Comparison of ENCODE assay signal across 15 cellular contexts in genomic region chr22:29345932-29346331, GRCh38. TPM values are rescaled to one million over a fixed set of nuclear protein-coding genes. Genes with fewer than 3 reads are reported as not detected.
DNase-seq lines count a peak whose midpoint lies in the region; ATAC-seq and TF ChIP-seq lines count a peak whose summit lies in the region.
"Had no signal": no experiment of that assay in that cellular context is flagged by ENCODE, and none has a peak within 500 bp of the region (broad histone marks: within the 10 kb centered on the region; RNA-seq: fewer than 3 reads in every experiment).

No MANE protein-coding gene starts in this region.

- H3K36me3 Mint-ChIP-seq in activated naive CD8-positive, alpha-beta T cell treated with anti-CD3 and anti-CD28 coated beads, Interleukin-2, amount 50 U/mL, for 24 hours (ENCODE audit: low read depth), result peaks cover 46% of the 10 kb centered on the region

- peak; percentile 31 for DNase-seq in EH (ENCODE audit: low read depth)
- peak in 1 of 2 experiments; percentile 44 for DNase-seq in PC-9
- DNase-seq in inferior parietal cortex (ENCODE audit: extremely low spot score), result peak; percentile 10
- peak in 1 of 2 donors; percentile 8 for DNase-seq in psoas muscle
- DNase-seq in activated naive CD8-positive, alpha-beta T cell treated with anti-CD3 and anti-CD28 coated beads, Interleukin-2, amount 50 U/mL, for 24 hours, result no peak
- no peak for DNase-seq in stimulated activated CD8-positive, alpha-beta memory T cell treated with anti-CD3 and anti-CD28 coated beads, Interleukin-4, amount 100 ng/mL, for 48 hours
- DNase-seq: activated B cell treated with CpG ODN at 0.5 μM for 24 hours; activated naive CD8-positive, alpha-beta T cell treated with anti-CD3 and anti-CD28 coated beads, Interleukin-2, amount 10 ng/mL, durations not matched to agents 7 days and 5 days; central memory CD4-positive, alpha-beta T cell; effector CD8-positive, alpha-beta T cell; MM.1S; stimulated activated naive CD4-positive, alpha-beta T cell; T-helper 1 cell had no signal

- H3K4me2 ChIP-seq in PC-9, result peak overlapping the region; percentile 18; the same call in 1 of the 2 replicates

- H3K27me3 ChIP-seq in PC-9 (ENCODE audit: insufficient read depth, low read depth) (no peaks in the 10 kb centered on the region), psoas muscle (ENCODE audit: insufficient read depth in 3 of 3, low read length in 2 of 3) (no peaks in the 10 kb centered on the region)

- H3K4me1 ChIP-seq in PC-9 (replicated peaks; ENCODE audit: insufficient read depth) (peaks cover 41% of the 10 kb centered on the region), psoas muscle (peaks cover 64% of the 10 kb centered on the region)

- no peaks in the 10 kb centered on the region for H3K4me1 Mint-ChIP-seq in activated naive CD8-positive, alpha-beta T cell treated with anti-CD3 and anti-CD28 coated beads, Interleukin-2, amount 50 U/mL, for 24 hours
- H3K4me1 Mint-ChIP-seq: activated B cell treated with CpG ODN at 0.5 μM for 24 hours had no signal

- ATAC-seq in psoas muscle (no peak), GM18867 (IDR thresholded peaks at IDR 0.05; ENCODE audit: unreplicated experiment) (no peak)
- no peak for ATAC-seq in activated naive CD8-positive, alpha-beta T cell treated with anti-CD3 and anti-CD28 coated beads, Interleukin-2, amount 50 U/mL, for 24 hours

- no peaks in the 10 kb centered on the region for H3K9me3 ChIP-seq in PC-9 (ENCODE audit: insufficient read depth, low read depth)
- H3K9me3 ChIP-seq in psoas muscle, result no peaks in the 10 kb centered on the region

- peaks cover 37% of the 10 kb centered on the region for H3F3A ChIP-seq in PC-9 (ENCODE audit: insufficient read depth, low read depth)

- no peak overlapping the region for H3K27ac Mint-ChIP-seq in activated naive CD8-positive, alpha-beta T cell treated with anti-CD3 and anti-CD28 coated beads, Interleukin-2, amount 50 U/mL, for 24 hours
- H3K27ac Mint-ChIP-seq: activated B cell treated with CpG ODN at 0.5 μM for 24 hours; activated naive CD8-positive, alpha-beta T cell treated with anti-CD3 and anti-CD28 coated beads, Interleukin-2, amount 10 ng/mL, durations not matched to agents 7 days and 5 days had no signal

- intact Hi-C loops in PC-9 (cut with micrococcal nuclease; ENCODE audit: unreplicated experiment) (loop anchor here (2.0 kb wide), 1 partner anchor 39 kb away; the partner anchor contains the start of gene GAS2L1), psoas muscle (cut with DNase I) (no loop called here)

- no TSS peak for BruUV-seq in PC-9 (replicated peaks; lab: Mats Ljungman, UMichigan)

- no peaks in the 10 kb centered on the region for H3K27me3 Mint-ChIP-seq in activated naive CD8-positive, alpha-beta T cell treated with anti-CD3 and anti-CD28 coated beads, Interleukin-2, amount 50 U/mL, for 24 hours
- H3K27me3 Mint-ChIP-seq: activated B cell treated with CpG ODN at 0.5 μM for 24 hours; activated naive CD8-positive, alpha-beta T cell treated with anti-CD3 and anti-CD28 coated beads, Interleukin-2, amount 10 ng/mL, durations not matched to agents 7 days and 5 days had no signal

- no peaks in the 10 kb centered on the region for H3K9me2 ChIP-seq in PC-9 (ENCODE audit: insufficient read depth)

- CTCF ChIA-PET in PC-9 (lab: Charles Lee), result no interaction called here

- H3K27ac ChIP-seq in PC-9 (no peak overlapping the region), psoas muscle (peak overlapping the region; percentile 61)

- no peak overlapping the region for H2AFZ ChIP-seq in PC-9

- H3K9me3 Mint-ChIP-seq in activated naive CD8-positive, alpha-beta T cell treated with anti-CD3 and anti-CD28 coated beads, Interleukin-2, amount 50 U/mL, for 24 hours, result no peaks in the 10 kb centered on the region
- H3K9me3 Mint-ChIP-seq: activated B cell treated with CpG ODN at 0.5 μM for 24 hours; activated naive CD8-positive, alpha-beta T cell treated with anti-CD3 and anti-CD28 coated beads, Interleukin-2, amount 10 ng/mL, durations not matched to agents 7 days and 5 days had no signal

- H3K4me3 ChIP-seq in PC-9, result no peak overlapping the region
- H3K4me3 ChIP-seq in psoas muscle, result no peak overlapping the region

- H3K4me3 Mint-ChIP-seq in activated naive CD8-positive, alpha-beta T cell treated with anti-CD3 and anti-CD28 coated beads, Interleukin-2, amount 50 U/mL, for 24 hours, result no peak overlapping the region
- H3K4me3 Mint-ChIP-seq: activated B cell treated with CpG ODN at 0.5 μM for 24 hours; activated naive CD8-positive, alpha-beta T cell treated with anti-CD3 and anti-CD28 coated beads, Interleukin-2, amount 10 ng/mL, durations not matched to agents 7 days and 5 days had no signal

- TF ChIP-seq CTCF in PC-9 (conservative IDR thresholded peaks at IDR 0.05) (no peak), psoas muscle (IDR thresholded peaks at IDR 0.05) (no peak)

- H4K20me1 ChIP-seq in PC-9 (ENCODE audit: insufficient read depth), result peaks cover 11% of the 10 kb centered on the region

- no peaks in the 10 kb centered on the region for H3K79me2 ChIP-seq in PC-9 (ENCODE audit: low read depth)

- POLR2A ChIA-PET in PC-9 (lab: Charles Lee; ENCODE audit: unreplicated experiment), result interaction anchor here (0.5 kb wide), 1 partner anchor 18 kb away, joined by 6 read pairs; no protein-coding TSS in a partner anchor

- H3K36me3 ChIP-seq in PC-9 (ENCODE audit: low read depth) (peaks cover 18% of the 10 kb centered on the region), psoas muscle (ENCODE audit: insufficient read depth in 1 of 2, low read depth in 1 of 2) (peaks cover 0 to 71% of the 10 kb centered on the region in 2 donors)

RNA-seq across cellular contexts. Expression of gene RASL10A, which starts 30.4 kb away (rescaled TPM):
- total RNA-seq in PC-9 (2021) (not detected in 2 replicates), psoas muscle (1 to 10 TPM in 2 of 4 donors, under 1 TPM in 2; 0.61 to 1.2 (median 0.95) TPM)
- 1 to 10 TPM in 1 of 3 donors, under 1 TPM in 2; 0.32 to 3.3 (median 0.80) TPM for polyA plus RNA-seq in psoas muscle
- total RNA-seq: H4 had no signal

RNA-seq across cellular contexts. Expression of gene GAS2L1, which starts 39.5 kb away (rescaled TPM):
- total RNA-seq in PC-9 (2021) (15.2 and 16.6 TPM in 2 replicates), psoas muscle (1 to 10 TPM; 4.6 to 7.1 (median 5.7) TPM)
- polyA plus RNA-seq in psoas muscle, result 10 to 100 TPM in 1 of 3 donors, 1 to 10 TPM in 2; 5.0 to 19.8 (median 5.1) TPM
- total RNA-seq: activated B cell treated with CpG ODN at 0.5 μM for 24 hours had no signal

RNA-seq across cellular contexts. Expression of gene AP1B1, which starts 42.4 kb away (rescaled TPM):
- total RNA-seq in PC-9 (2021), result 43.9 and 50.8 TPM in 2 replicates
- 10 to 100 TPM; 26.8 to 35.3 (median 31.1) TPM for total RNA-seq in psoas muscle
- 10 to 100 TPM; 17.5 to 32.4 (median 30.6) TPM for polyA plus RNA-seq in psoas muscle

Comparison
In these comparisons a context has a peak if more than half of its experiments do, and no peak if none do; other contexts are left out.
1. DNase-seq: peak in EH (single experiment) and inferior parietal cortex (single experiment); none in activated naive CD8-positive, alpha-beta T cell treated with anti-CD3 and anti-CD28 coated beads, Interleukin-2, amount 50 U/mL, for 24 hours (single experiment) and stimulated activated CD8-positive, alpha-beta memory T cell treated with anti-CD3 and anti-CD28 coated beads, Interleukin-4, amount 100 ng/mL, for 48 hours (single experiment).